19 cellular contexts compared by ENCODE assay signal in genomic region chr10:77546048-77546447, GRCh38.
DNase-seq lines count a peak whose midpoint lies in the region; ATAC-seq and TF ChIP-seq lines count a peak whose summit lies in the region.
"Had no signal": no experiment of that assay in that cellular context is flagged by ENCODE, and none has a peak within 500 bp of the region (broad histone marks: within the 10 kb centered on the region; RNA-seq: fewer than 3 reads in every experiment).

No MANE protein-coding gene starts in this region.

- H3K9me3 Mint-ChIP-seq in osteocyte (ENCODE audit: unreplicated experiment): peaks cover 16% of the 10 kb centered on the region
- H3K9me3 Mint-ChIP-seq: HFFc6 had no signal

- DNase-seq in Panc1 (ENCODE audit: low read depth, low spot score) (no peak), coronary artery (ENCODE audit: low spot score) (no peak), osteocyte (ENCODE audit: extremely low spot score, unreplicated experiment) (no peak), thoracic aorta (ENCODE audit: low spot score) (no peak), NCI-H1436 treated with DMSO at 0.1 percent for 48 hours (lab: John Stamatoyannopoulos, UW) (no peak), occipital lobe (lab: John Stamatoyannopoulos, UW) (no peak)
- DNase-seq: Calu3; CD8-positive, alpha-beta T cell; HFFc6; KBM-7; NCI-H1105 treated with DMSO at 0.1 percent for 48 hours; NCI-H1694 treated with DMSO at 0.1 percent for 48 hours; NCI-H2107; NCI-H226; NCI-H524; SJCRH30 had no signal

- ATAC-seq in Panc1 (peak; percentile 54; the same call in 1 of the 2 replicates), thoracic aorta (ENCODE audit: insufficient number of reproducible peaks, low FRiP score, low read depth) (no peak), GM21576 (IDR thresholded peaks at IDR 0.05; ENCODE audit: unreplicated experiment) (no peak)
- ATAC-seq: CD8-positive, alpha-beta T cell; HepG2 had no signal

- peaks cover 31% of the 10 kb centered on the region; the same call in 1 of the 2 replicates for H3K9me3 ChIP-seq in Panc1 (ENCODE audit: control insufficient read depth, insufficient read depth, low read depth, low read length)
- H3K9me3 ChIP-seq in thoracic aorta: no peaks in the 10 kb centered on the region
- H3K9me3 ChIP-seq: SJCRH30 had no signal

- no peaks in the 10 kb centered on the region for H3K27me3 ChIP-seq in Panc1 (ENCODE audit: control insufficient read depth, insufficient read depth, low read length)
- H3K27me3 ChIP-seq in thoracic aorta (replicated peaks; ENCODE audit: insufficient read depth): no peaks in the 10 kb centered on the region
- H3K27me3 ChIP-seq: BLaER1 treated with 17β-estradiol and CSF1 and Interleukin-3, amounts not matched to agents 10 nM and 100 nM had no signal

- H3K27me3 Mint-ChIP-seq in osteocyte (ENCODE audit: unreplicated experiment): no peaks in the 10 kb centered on the region

- H3K36me3 ChIP-seq in Panc1 (ENCODE audit: control insufficient read depth, insufficient read depth, low read length) (no peaks in the 10 kb centered on the region), thoracic aorta (no peaks in the 10 kb centered on the region)
- H3K36me3 ChIP-seq: BLaER1 treated with 17β-estradiol and CSF1 and Interleukin-3, amounts not matched to agents 10 nM and 100 nM; SJCRH30 had no signal

- H3K4me3 ChIP-seq in Panc1 (ENCODE audit: low read depth in 2 of 2, low read length in 2 of 2) (no peak overlapping the region), coronary artery (no peak overlapping the region), thoracic aorta (no peak overlapping the region)
- H3K4me3 ChIP-seq: BLaER1 treated with 17β-estradiol and CSF1 and Interleukin-3, amounts not matched to agents 10 nM and 100 nM; SJCRH30 had no signal

- in situ Hi-C loops in Panc1 (cut with HindIII; ENCODE audit: low pct_unique_long_range_greater_than_20kb, low sequenced_read_pairs): no loop called here

- POLR2A ChIA-PET in Panc1 (lab: Charles Lee): no interaction called here

- H3K27ac ChIP-seq in Panc1 (ENCODE audit: low read length) (peak overlapping the region; percentile 40; the same call in 1 of the 2 replicates), coronary artery (peak overlapping the region; percentile 5 to 47), thoracic aorta (peak overlapping the region; percentile 56 to 65)
- H3K27ac ChIP-seq: SJCRH30 had no signal

- no peak overlapping the region for H3K4me3 Mint-ChIP-seq in osteocyte (ENCODE audit: unreplicated experiment)
- H3K4me3 Mint-ChIP-seq: CD8-positive, alpha-beta T cell; HFFc6 had no signal

- CTCF ChIA-PET in Panc1 (lab: Charles Lee): interaction anchor here (0.6 kb wide), 1 partner anchor 11 kb away, joined by 4 read pairs; no protein-coding TSS in a partner anchor

- peaks cover 49% of the 10 kb centered on the region for H3K4me1 Mint-ChIP-seq in osteocyte (ENCODE audit: unreplicated experiment)

- no TSS peak for BruUV-seq in Panc1 (replicated peaks; lab: Mats Ljungman, UMichigan)

- H3K36me3 Mint-ChIP-seq in osteocyte (ENCODE audit: unreplicated experiment): peaks cover 19% of the 10 kb centered on the region
- H3K36me3 Mint-ChIP-seq: CD8-positive, alpha-beta T cell had no signal

- TF ChIP-seq CTCF in Panc1 (IDR thresholded peaks at IDR 0.05) (no peak), coronary artery (IDR thresholded peaks at IDR 0.05) (no peak), osteocyte (IDR thresholded peaks at IDR 0.05) (no peak), thoracic aorta (IDR thresholded peaks at IDR 0.05) (no peak)

- H3K27ac Mint-ChIP-seq in osteocyte (ENCODE audit: unreplicated experiment): peak overlapping the region; percentile 81
- H3K27ac Mint-ChIP-seq: CD8-positive, alpha-beta T cell; HFFc6 had no signal

- H3K4me1 ChIP-seq in Panc1 (ENCODE audit: control insufficient read depth, insufficient read depth, low read length): no peaks in the 10 kb centered on the region; the same call in 1 of the 2 replicates
- peaks cover 42 to 71% of the 10 kb centered on the region in 2 donors for H3K4me1 ChIP-seq in thoracic aorta (ENCODE audit: control insufficient read depth in 1 of 2, low read depth in 2 of 2)
- H3K4me1 ChIP-seq: SJCRH30 had no signal

- intact Hi-C loops in Panc1 (cut with micrococcal nuclease; ENCODE audit: unreplicated experiment): no loop called here
